In the genomic region with DNA sequence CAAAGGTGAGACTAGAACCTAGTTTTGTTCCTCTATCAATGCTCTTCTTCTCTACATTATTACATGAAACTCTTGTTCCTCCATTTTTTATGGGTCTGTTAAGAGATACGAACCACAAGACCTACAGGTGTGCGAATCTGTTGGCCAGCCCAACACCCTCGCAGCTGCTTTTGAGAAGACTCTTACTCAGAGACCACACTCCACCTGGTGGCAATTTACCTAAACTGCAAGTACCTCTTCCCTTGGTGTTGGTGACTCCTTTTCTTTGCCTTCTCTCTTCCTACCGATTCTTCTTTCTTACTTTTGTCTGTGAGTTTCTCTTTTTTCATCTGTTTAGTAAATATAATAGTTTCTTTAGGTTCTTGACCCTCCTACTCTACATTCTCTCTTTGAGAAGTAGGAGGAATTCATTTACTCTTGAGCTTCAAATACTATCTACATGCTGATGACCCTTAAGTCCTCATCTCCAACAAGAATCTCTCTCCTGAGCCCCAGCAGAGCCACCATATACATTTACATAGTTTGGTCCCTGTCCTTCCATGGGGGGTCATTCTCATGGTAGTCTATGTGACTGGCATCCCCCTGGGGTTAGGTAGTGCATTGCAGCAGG, we compare ENCODE assay signal across 8 cellular contexts.
DNase-seq lines count a peak whose midpoint lies in the region; ATAC-seq, FAIRE-seq and TF ChIP-seq lines count a peak whose summit lies in the region.

No MANE protein-coding gene starts in this region.

- no peaks in the 10 kb centered on the region for H3K9me3 Mint-ChIP-seq in activated naive CD8-positive, alpha-beta T cell treated with anti-CD3 and anti-CD28 coated beads, Interleukin-2, amount 10 ng/mL, durations not matched to agents 7 days and 5 days

- H3K4me1 Mint-ChIP-seq in activated naive CD8-positive, alpha-beta T cell treated with anti-CD3 and anti-CD28 coated beads, Interleukin-2, amount 10 ng/mL, durations not matched to agents 7 days and 5 days, result peaks cover 1% of the 10 kb centered on the region

- in situ Hi-C loops in HAP-1 (cut with MboI; ENCODE audit: low sequenced_read_pairs), result loop anchor here (5.0 kb wide), 1 partner anchor 390 kb away; no protein-coding TSS in a partner anchor

- H3K4me3 ChIP-seq in HAP-1 (no peak overlapping the region), SK-N-SH (ENCODE audit: low read depth in 2 of 2, low read length in 1 of 2) (no peak overlapping the region; a peak in 1 of 4 replicates), right atrium auricular region (no peak overlapping the region), small intestine (ENCODE audit: low read depth in 1 of 2, low read length in 2 of 2) (no peak overlapping the region)

- H3K4me2 ChIP-seq in SK-N-SH, result no peak overlapping the region

- FAIRE-seq in small intestine (lab: Jason Lieb, UNC), result peak; percentile 10

- DNase-seq in HAP-1 (ENCODE audit: low spot score in 2 of 2) (peak; percentile 45 to 78), M059J (ENCODE audit: low read depth) (peak; percentile 43), SK-N-SH (peak; percentile 51), right atrium auricular region (ENCODE audit: low spot score) (no peak), small intestine (peak; percentile 83), DMS79 treated with DMSO at 0.1 percent for 48 hours (lab: John Stamatoyannopoulos, UW) (no peak)
- no peak for DNase-seq in activated naive CD8-positive, alpha-beta T cell treated with anti-CD3 and anti-CD28 coated beads, Interleukin-2, amount 10 ng/mL, durations not matched to agents 7 days and 5 days

- ATAC-seq in activated naive CD8-positive, alpha-beta T cell treated with anti-CD3 and anti-CD28 coated beads, Interleukin-2, amount 10 ng/mL, durations not matched to agents 7 days and 5 days (ENCODE audit: low read depth), result peak; percentile 52

- no peaks in the 10 kb centered on the region; the same call in 1 of the 2 replicates for H3K4me1 ChIP-seq in HAP-1
- no peaks in the 10 kb centered on the region for H3K4me1 ChIP-seq in SK-N-SH (ENCODE audit: control insufficient read depth in 1 of 2, insufficient read depth in 2 of 2, low read depth in 1 of 2, low read length in 1 of 2)
- no peaks in the 10 kb centered on the region for H3K4me1 ChIP-seq in right atrium auricular region
- H3K4me1 ChIP-seq in small intestine (ENCODE audit: control insufficient read depth in 2 of 2, insufficient read depth in 1 of 2, low read depth in 1 of 2, low read length in 1 of 2), result no peaks in the 10 kb centered on the region

- H3K27me3 ChIP-seq in HAP-1 (ENCODE audit: low read depth) (no peaks in the 10 kb centered on the region), SK-N-SH (ENCODE audit: insufficient read depth) (no peaks in the 10 kb centered on the region), right atrium auricular region (no peaks in the 10 kb centered on the region), small intestine (ENCODE audit: control insufficient read depth in 2 of 2, insufficient read depth in 2 of 2, low read length in 2 of 2) (no peaks in the 10 kb centered on the region)

- H3K9me3 ChIP-seq in HAP-1 (no peaks in the 10 kb centered on the region), SK-N-SH (no peaks in the 10 kb centered on the region), right atrium auricular region (no peaks in the 10 kb centered on the region), small intestine (ENCODE audit: control insufficient read depth, low read depth) (no peaks in the 10 kb centered on the region)

- H3K27ac Mint-ChIP-seq in activated naive CD8-positive, alpha-beta T cell treated with anti-CD3 and anti-CD28 coated beads, Interleukin-2, amount 10 ng/mL, durations not matched to agents 7 days and 5 days, result no peak overlapping the region

- no peak overlapping the region for H3K4me3 Mint-ChIP-seq in activated naive CD8-positive, alpha-beta T cell treated with anti-CD3 and anti-CD28 coated beads, Interleukin-2, amount 10 ng/mL, durations not matched to agents 7 days and 5 days

- H3K9ac ChIP-seq in SK-N-SH, result no peak overlapping the region

- CTCF ChIA-PET in SK-N-SH (lab: Yijun Ruan, JAX), result interaction anchor here (0.6 to 10.9 kb wide), 18 partner anchors 10 to 423 kb away, joined by 3 to 182 read pairs (median 4); partner anchors contain the start of gene GAREM1

- no peaks in the 10 kb centered on the region for H3K36me3 Mint-ChIP-seq in activated naive CD8-positive, alpha-beta T cell treated with anti-CD3 and anti-CD28 coated beads, Interleukin-2, amount 10 ng/mL, durations not matched to agents 7 days and 5 days

- WGBS in SK-N-SH (ENCODE audit: low lambda C conversion rate), result 62% methylated on average over 4 of the region's 4 CpGs
- 2 to 10% (median 4%) methylated on average over 4 of the region's 4 CpGs for WGBS in small intestine, 3 donors

- TF ChIP-seq RAD21 in SK-N-SH (IDR thresholded peaks at IDR 0.05; ENCODE audit: low read length), result peak; percentile 78

- no peak overlapping the region for H3K27ac ChIP-seq in SK-N-SH (ENCODE audit: low read depth in 2 of 2, low read length in 1 of 2)
- no peak overlapping the region for H3K27ac ChIP-seq in right atrium auricular region
- H3K27ac ChIP-seq in small intestine (ENCODE audit: low read depth in 1 of 2, low read length in 1 of 2), result no peak overlapping the region

- no peaks in the 10 kb centered on the region for H3K79me2 ChIP-seq in SK-N-SH (ENCODE audit: insufficient read depth)

- H2AFZ ChIP-seq in SK-N-SH (ENCODE audit: low read depth), result no peak overlapping the region

- TF ChIP-seq CTCF in GM12873 (IDR thresholded peaks at IDR 0.05; ENCODE audit: insufficient read depth, low read depth, low read length, missing control alignments) (peak; percentile 86), SK-N-SH (IDR thresholded peaks at IDR 0.05) (peak; percentile 62), right atrium auricular region (IDR thresholded peaks at IDR 0.05) (peak; percentile 63 to 81)

- POLR2A ChIA-PET in SK-N-SH (lab: Yijun Ruan, JAX), result no interaction called here
- POLR2A ChIA-PET in activated naive CD8-positive, alpha-beta T cell treated with anti-CD3 and anti-CD28 coated beads, Interleukin-2, amount 10 ng/mL, durations not matched to agents 7 days and 5 days (lab: Charles Lee), result no interaction called here

- no peaks in the 10 kb centered on the region for H3K9me2 ChIP-seq in SK-N-SH

- no peak for TF ChIP-seq EP300 in SK-N-SH (IDR thresholded peaks at IDR 0.05; ENCODE audit: borderline replicate concordance in 1 of 2, low read depth in 1 of 2, low read length in 1 of 2)

- H4K20me1 ChIP-seq in SK-N-SH (ENCODE audit: insufficient read depth), result no peaks in the 10 kb centered on the region

- no peaks in the 10 kb centered on the region for H3K36me3 ChIP-seq in HAP-1 (replicated peaks)
- H3K36me3 ChIP-seq in SK-N-SH (replicated peaks in 1 of 2; ENCODE audit: control insufficient read depth in 1 of 2, insufficient read depth in 2 of 2, low read length in 1 of 2), result no peaks in the 10 kb centered on the region
- no peaks in the 10 kb centered on the region for H3K36me3 ChIP-seq in right atrium auricular region
- no peaks in the 10 kb centered on the region for H3K36me3 ChIP-seq in small intestine (ENCODE audit: control insufficient read depth in 2 of 2, insufficient read depth in 2 of 2, low read length in 2 of 2)

- H3K27me3 Mint-ChIP-seq in activated naive CD8-positive, alpha-beta T cell treated with anti-CD3 and anti-CD28 coated beads, Interleukin-2, amount 10 ng/mL, durations not matched to agents 7 days and 5 days, result peaks cover 2% of the 10 kb centered on the region

- H3F3A ChIP-seq in SK-N-SH (replicated peaks; ENCODE audit: insufficient read depth), result no peaks in the 10 kb centered on the region

TF ChIP-seq in SK-N-SH, 30 proteins besides CTCF, POLR2A, EP300 and RAD21:
- TF ChIP-seq TCF12 (IDR thresholded peaks at IDR 0.05), result no peak
- TF ChIP-seq SMC3 (IDR thresholded peaks at IDR 0.05; ENCODE audit: low read depth, low read length), result peak; percentile 83
TF ChIP-seq in SK-N-SH: peak in this region for 1.

Comparison
In these comparisons a context has a peak if more than half of its experiments do, and no peak if none do; other contexts are left out.
1. DNase-seq: peak in HAP-1 (2 of 2), M059J (single experiment), SK-N-SH (single experiment) and small intestine (single experiment); none in activated naive CD8-positive, alpha-beta T cell treated with anti-CD3 and anti-CD28 coated beads, Interleukin-2, amount 10 ng/mL, durations not matched to agents 7 days and 5 days (single experiment), right atrium auricular region (single experiment) and DMS79 treated with DMSO at 0.1 percent for 48 hours (single experiment).
2. Peak in every context shown above with its lines, with median percentiles within 50 percentile points of each other: CTCF ChIP-seq.